ENCODE assay signal across 8 cellular contexts in the genomic region with DNA sequence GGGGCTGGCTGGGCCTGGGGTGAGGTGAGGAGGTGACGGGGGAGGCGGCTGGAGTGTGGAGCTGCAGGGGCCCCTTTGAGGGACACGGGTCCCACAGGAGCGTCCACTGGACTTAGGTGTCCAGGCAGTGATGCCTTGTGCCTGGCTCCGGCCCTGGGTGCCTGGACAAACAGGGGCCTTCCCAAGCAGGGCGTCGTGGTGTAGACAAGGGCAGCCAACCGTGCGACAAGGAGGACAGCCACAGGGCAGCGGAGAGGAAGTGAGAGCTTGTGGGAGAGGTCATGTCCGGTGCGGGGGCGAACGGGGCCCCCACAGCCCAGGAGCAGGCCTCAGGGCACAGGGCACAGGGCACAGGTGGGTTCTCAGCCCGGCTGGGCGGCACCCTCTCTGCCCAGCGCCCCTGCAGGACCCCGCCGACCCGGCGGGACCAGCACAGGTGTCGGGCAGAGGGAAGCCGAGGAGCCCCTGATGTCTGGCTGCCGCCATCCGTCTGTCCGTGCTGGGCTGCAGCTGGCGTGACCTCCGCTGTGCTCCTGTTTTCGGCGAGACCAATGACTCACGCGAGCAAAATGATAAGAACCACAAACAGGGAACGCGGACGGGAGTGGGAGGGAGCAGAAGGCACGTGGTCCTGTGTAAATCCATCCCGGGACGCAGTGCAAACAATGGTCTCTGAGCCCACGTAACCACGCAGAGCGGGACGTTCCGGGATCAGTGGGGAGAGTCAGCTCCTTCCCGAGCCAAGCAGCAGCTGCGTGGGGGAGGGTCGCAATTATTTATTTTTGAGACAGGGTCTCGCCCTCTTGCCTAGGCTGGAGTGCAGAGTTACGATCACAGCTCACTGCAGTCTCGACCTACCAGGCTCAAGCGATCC. TPM values are rescaled to one million over a fixed set of nuclear protein-coding genes. Genes with fewer than 3 reads are reported as not detected.
A peak's percentile ranks its signal among the peaks of the same experiment; 100 is the strongest.
DNase-seq lines count a peak whose midpoint lies in the region; ATAC-seq and TF ChIP-seq lines count a peak whose summit lies in the region.

No MANE protein-coding gene starts in this region.

- H4K20me1 ChIP-seq in GM23248 (ENCODE audit: insufficient read depth), result no peaks in the 10 kb centered on the region

- no peaks in the 10 kb centered on the region for H3K27me3 Mint-ChIP-seq in activated CD4-positive, alpha-beta T cell treated with anti-CD3 and anti-CD28 coated beads, Interleukin-2, amount 10 ng/mL, durations not matched to agents 7 days and 5 days

- H3K36me3 Mint-ChIP-seq in activated CD4-positive, alpha-beta T cell treated with anti-CD3 and anti-CD28 coated beads, Interleukin-2, amount 10 ng/mL, durations not matched to agents 7 days and 5 days (ENCODE audit: low read depth), result no peaks in the 10 kb centered on the region

- POLR2A ChIA-PET in activated CD4-positive, alpha-beta T cell treated with anti-CD3 and anti-CD28 coated beads, Interleukin-2, amount 10 ng/mL, durations not matched to agents 7 days and 5 days (lab: Charles Lee), result no interaction called here

- no peak for TF ChIP-seq CTCF in fibroblast of mammary gland (conservative IDR thresholded peaks at IDR 0.05; ENCODE audit: control insufficient read depth, insufficient read depth, low read depth, low read length)
- no peak for TF ChIP-seq CTCF in gastrocnemius medialis (IDR thresholded peaks at IDR 0.05 in 4 of 5, conservative IDR thresholded peaks at IDR 0.05 in 1 of 5)

- no peaks in the 10 kb centered on the region for H3K79me2 ChIP-seq in GM23248 (ENCODE audit: insufficient read depth)

- H3F3A ChIP-seq in GM23248 (ENCODE audit: insufficient read depth), result no peaks in the 10 kb centered on the region; the same call in 1 of the 2 replicates

- no peak overlapping the region for H3K4me3 Mint-ChIP-seq in activated CD4-positive, alpha-beta T cell treated with anti-CD3 and anti-CD28 coated beads, Interleukin-2, amount 10 ng/mL, durations not matched to agents 7 days and 5 days

- WGBS in GM23248 (ENCODE audit: low coverage in 1 of 2, low lambda C conversion rate in 2 of 2, missing lambda C conversion rate in 2 of 2), 2 experiments, result 46 to 51% methylated on average over 40 to 42 of the region's 50 CpGs

- H3K9me3 ChIP-seq in GM23248 (ENCODE audit: low read depth) (no peaks in the 10 kb centered on the region), gastrocnemius medialis (no peaks in the 10 kb centered on the region)

- H3K27ac ChIP-seq in GM23248 (no peak overlapping the region), gastrocnemius medialis (no peak overlapping the region)

- H3K27ac Mint-ChIP-seq in activated CD4-positive, alpha-beta T cell treated with anti-CD3 and anti-CD28 coated beads, Interleukin-2, amount 10 ng/mL, durations not matched to agents 7 days and 5 days, result no peak overlapping the region

- H3K4me3 ChIP-seq in GM23248 (no peak overlapping the region), fibroblast of mammary gland (ENCODE audit: control insufficient read depth, low read depth, low read length) (peak overlapping the region; percentile 3), gastrocnemius medialis (peak overlapping the region in 3 of 4 donors; percentile 25 to 38 (median 28))

- intact Hi-C loops in gastrocnemius medialis (cut with DNase I; ENCODE audit: low total_unique reads), result no loop called here

- H3K9me2 ChIP-seq in GM23248 (ENCODE audit: insufficient read depth), result no peaks in the 10 kb centered on the region

- in situ Hi-C loops in GM23248 (cut with MboI) (no loop called here), gastrocnemius medialis (cut with MboI; ENCODE audit: low sequenced_read_pairs in 4 of 4) (loop anchor here in 1 of 4 donors (10.0 kb wide), 1 partner anchor 105 kb away; no protein-coding TSS in a partner anchor)

- H3K4me1 ChIP-seq in GM23248 (ENCODE audit: insufficient read depth) (no peaks in the 10 kb centered on the region), gastrocnemius medialis (peaks cover 0 to 7% of the 10 kb centered on the region in 2 donors)

- CTCF ChIA-PET in activated CD4-positive, alpha-beta T cell treated with anti-CD3 and anti-CD28 coated beads, Interleukin-2, amount 10 ng/mL, durations not matched to agents 7 days and 5 days (lab: Charles Lee), result interaction anchor here (0.6 kb wide), 1 partner anchor 91 kb away, joined by 3 read pairs; no protein-coding TSS in a partner anchor

- ATAC-seq in gastrocnemius medialis, result peak; percentile 42 to 68

- H3K9me3 Mint-ChIP-seq in activated CD4-positive, alpha-beta T cell treated with anti-CD3 and anti-CD28 coated beads, Interleukin-2, amount 10 ng/mL, durations not matched to agents 7 days and 5 days, result no peaks in the 10 kb centered on the region

- TF ChIP-seq POLR2A in gastrocnemius medialis (IDR thresholded peaks at IDR 0.05), result no peak

- H3K36me3 ChIP-seq in GM23248 (ENCODE audit: low read depth) (no peaks in the 10 kb centered on the region), gastrocnemius medialis (no peaks in the 10 kb centered on the region)

- DNase-seq in ELR (ENCODE audit: low read depth), result peak; percentile 86
- peak; percentile 86 for DNase-seq in GM23248
- DNase-seq in MV-4-11 (lab: John Stamatoyannopoulos, UW), result peak; percentile 91
- DNase-seq in fibroblast of mammary gland (ENCODE audit: low read depth), result peak; percentile 87
- DNase-seq in gastrocnemius medialis, result no peak
- DNase-seq in activated T-cell treated with anti-CD3 and anti-CD28 coated beads, Interleukin-2, amount 50 U/mL, for 48 hours, result no peak
- DNase-seq in activated CD4-positive, alpha-beta T cell treated with anti-CD3 and anti-CD28 coated beads, Interleukin-2, amount 10 ng/mL, durations not matched to agents 7 days and 5 days, result no peak
- no peak for DNase-seq in GF-D8 (lab: John Stamatoyannopoulos, UW)

- H3K4me1 Mint-ChIP-seq in activated CD4-positive, alpha-beta T cell treated with anti-CD3 and anti-CD28 coated beads, Interleukin-2, amount 10 ng/mL, durations not matched to agents 7 days and 5 days, result no peaks in the 10 kb centered on the region

- H3K27me3 ChIP-seq in GM23248 (replicated peaks; ENCODE audit: insufficient read depth) (no peaks in the 10 kb centered on the region), gastrocnemius medialis (no peaks in the 10 kb centered on the region)

- H3K9ac ChIP-seq in GM23248, result no peak overlapping the region

- no peak overlapping the region for H3K4me2 ChIP-seq in GM23248 (ENCODE audit: unreplicated experiment)

- no peak overlapping the region; the same call in 1 of the 2 replicates for H2AFZ ChIP-seq in GM23248

RNA-seq across cellular contexts. Expression of a gene that starts 49.1 kb away (rescaled TPM):
- total RNA-seq in GM23248 (2014; rRNA removed; shearing (Covaris generic)), result 10.9 and 18.6 TPM in 2 replicates
- 14.8 and 15.4 TPM in 2 replicates for polyA plus RNA-seq in GM23248 (2016; fragmentation: Nextera tagmentation; extraction: Ambion mirVana)
- total RNA-seq in gastrocnemius medialis, result 10 to 100 TPM in 2 of 4 donors, 1 to 10 TPM in 2; 5.8 to 13.3 (median 8.6) TPM
- under 1 TPM; 0.29 to 0.35 TPM for total RNA-seq in activated CD4-positive, alpha-beta T cell treated with anti-CD3 and anti-CD28 coated beads, Interleukin-2, amount 10 ng/mL, durations not matched to agents 7 days and 5 days

Comparison
In these comparisons a context has a peak if more than half of its experiments do, and no peak if none do; other contexts are left out.
1. DNase-seq: peak in ELR (single experiment), GM23248 (single experiment), MV-4-11 (single experiment) and fibroblast of mammary gland (single experiment); none in gastrocnemius medialis (0 of 2), activated T-cell treated with anti-CD3 and anti-CD28 coated beads, Interleukin-2, amount 50 U/mL, for 48 hours (0 of 2), activated CD4-positive, alpha-beta T cell treated with anti-CD3 and anti-CD28 coated beads, Interleukin-2, amount 10 ng/mL, durations not matched to agents 7 days and 5 days (single experiment) and GF-D8 (single experiment).